Comparison of ENCODE assay signal across 8 cellular contexts in genomic region chr6:53795702-53796450, GRCh38. TPM values are rescaled to one million over a fixed set of nuclear protein-coding genes. Genes with fewer than 3 reads are reported as not detected.
DNase-seq lines count a peak whose midpoint lies in the region; ATAC-seq and TF ChIP-seq lines count a peak whose summit lies in the region.

No MANE protein-coding gene starts in this region.

- no peaks in the 10 kb centered on the region for H3K9me3 Mint-ChIP-seq in activated T-cell treated with anti-CD3 and anti-CD28 coated beads, Interleukin-2, amount 50 U/mL, for 72 hours

- no peak for TF ChIP-seq CTCF in gastroesophageal sphincter (IDR thresholded peaks at IDR 0.05)

- no peak overlapping the region for H3K27ac ChIP-seq in BLaER1
- peak overlapping the region; percentile 83 for H3K27ac ChIP-seq in KOPT-K1 (ENCODE audit: low read depth, low read length, poor library complexity, severe bottlenecking)
- H3K27ac ChIP-seq in gastroesophageal sphincter, result peak overlapping the region in 3 of 4 donors; percentile 86 to 88 (median 87)

- peaks cover 28% of the 10 kb centered on the region for H3K4me1 Mint-ChIP-seq in activated T-cell treated with anti-CD3 and anti-CD28 coated beads, Interleukin-2, amount 50 U/mL, for 72 hours (ENCODE audit: low read depth)

- peaks cover 0 to 2% of the 10 kb centered on the region in 2 donors for H3K36me3 Mint-ChIP-seq in activated T-cell treated with anti-CD3 and anti-CD28 coated beads, Interleukin-2, amount 50 U/mL, for 72 hours (ENCODE audit: insufficient read depth in 2 of 2)

- no peak for ATAC-seq in activated T-cell treated with anti-CD3 and anti-CD28 coated beads, Interleukin-2, amount 50 U/mL, for 72 hours (replicated peaks in 1 of 2)
- ATAC-seq in gastroesophageal sphincter (peak; percentile 26), HG03159 (IDR thresholded peaks at IDR 0.05; ENCODE audit: unreplicated experiment) (no peak)

- TF ChIP-seq POLR2A in gastroesophageal sphincter (IDR thresholded peaks at IDR 0.05), result no peak

- H3K4me3 ChIP-seq in BLaER1 (peak overlapping the region; percentile 81), gastroesophageal sphincter (peak overlapping the region; percentile 71 to 74)

- H3K9me3 ChIP-seq in BLaER1 (peaks cover 6% of the 10 kb centered on the region; the same call in 1 of the 2 replicates), KOPT-K1 (ENCODE audit: insufficient read depth, low read length, poor library complexity, severe bottlenecking) (no peaks in the 10 kb centered on the region), gastroesophageal sphincter (no peaks in the 10 kb centered on the region)

- H3K36me3 ChIP-seq in BLaER1, result no peaks in the 10 kb centered on the region
- H3K36me3 ChIP-seq in KOPT-K1 (ENCODE audit: insufficient read depth, low read length), result no peaks in the 10 kb centered on the region
- H3K36me3 ChIP-seq in gastroesophageal sphincter, result no peaks in the 10 kb centered on the region

- peaks cover 48% of the 10 kb centered on the region for H4K20me1 ChIP-seq in BLaER1

- peak overlapping the region; percentile 91 for H3K27ac Mint-ChIP-seq in activated T-cell treated with anti-CD3 and anti-CD28 coated beads, Interleukin-2, amount 50 U/mL, for 72 hours

- peaks cover 26% of the 10 kb centered on the region for H3K27me3 ChIP-seq in BLaER1
- no peaks in the 10 kb centered on the region for H3K27me3 ChIP-seq in gastroesophageal sphincter

- 0% methylated on average over 5 of the region's 47 CpGs; no CpG with 5 or more reads in 1 of the 2 donors for WGBS in gastroesophageal sphincter (ENCODE audit: low coverage in 1 of 2), 2 donors

- H3K4me3 Mint-ChIP-seq in activated T-cell treated with anti-CD3 and anti-CD28 coated beads, Interleukin-2, amount 50 U/mL, for 72 hours, result peak overlapping the region; percentile 97 to 98

- H3K27me3 Mint-ChIP-seq in activated T-cell treated with anti-CD3 and anti-CD28 coated beads, Interleukin-2, amount 50 U/mL, for 72 hours (ENCODE audit: low read depth), result peaks cover 45% of the 10 kb centered on the region

- TF ChIP-seq EP300 in gastroesophageal sphincter (IDR thresholded peaks at IDR 0.05), result no peak

- peak; percentile 13 to 29 for DNase-seq in activated T-cell treated with anti-CD3 and anti-CD28 coated beads, Interleukin-2, amount 50 U/mL, for 72 hours
- peak in 35 of 56 donors; percentile 18 to 71 (median 43) for DNase-seq in nucleus accumbens (lab: John Stamatoyannopoulos, UW)
- DNase-seq in NK-92 (lab: John Stamatoyannopoulos, UW; ENCODE audit: unreplicated experiment), result no peak
- no peak for DNase-seq in COR-L47 (lab: John Stamatoyannopoulos, UW)

- H3K4me1 ChIP-seq in BLaER1, result peaks cover 31% of the 10 kb centered on the region
- peaks cover 0 to 41% (median 0%) of the 10 kb centered on the region in 3 donors for H3K4me1 ChIP-seq in gastroesophageal sphincter

- H3K4me2 ChIP-seq in BLaER1, result peak overlapping the region; percentile 100

- peak overlapping the region; percentile 79 for H3K9ac ChIP-seq in BLaER1

RNA-seq across cellular contexts. Expression of gene LRRC1, which starts 1.1 kb away (rescaled TPM):
- 1 to 10 TPM; 3.6 to 4.4 TPM for total RNA-seq in activated T-cell treated with anti-CD3 and anti-CD28 coated beads, Interleukin-2, amount 50 U/mL, for 72 hours
- 10 to 100 TPM; 12.4 to 28.3 (median 15.5) TPM for total RNA-seq in gastroesophageal sphincter

Comparison
In these comparisons a context has a peak if more than half of its experiments do, and no peak if none do; other contexts are left out.
1. DNase-seq: peak in activated T-cell treated with anti-CD3 and anti-CD28 coated beads, Interleukin-2, amount 50 U/mL, for 72 hours (2 of 2) and nucleus accumbens (35 of 56); none in NK-92 (single experiment) and COR-L47 (single experiment).